Comparison of ENCODE assay signal across 1 cellular context in genomic region chr2:216545359-216545758, GRCh38.
TF ChIP-seq lines count a peak whose summit lies in the region.

No MANE protein-coding gene starts in this region.

TF ChIP-seq in K562, 482 proteins besides CTCF, POLR2A, EP300 and RAD21 (continued from another document and continues in another):
- TF ChIP-seq SMARCA4 (IDR thresholded peaks at IDR 0.05) (peak; percentile 56; the same call in 1 of the 2 replicates), ZNF639 (CRISPR knock-in tag; conservative IDR thresholded peaks at IDR 0.05 in 1 of 2, IDR thresholded peaks at IDR 0.05 in 1 of 2) (0 out of 4 replicates have a peak, but pooled peaks of 1 of the 2 experiments have one; percentile 12), DLX4 (CRISPR knock-in tag; IDR thresholded peaks at IDR 0.05) (no peak), ESRRA (IDR thresholded peaks at IDR 0.05; ENCODE audit: borderline replicate concordance, low read depth) (peak; percentile 75; the same call in 1 of the 2 replicates), ATF1 (CRISPR knock-in tag; IDR thresholded peaks at IDR 0.05) (no peak), ATF1 (tag; IDR thresholded peaks at IDR 0.05) (0 out of 2 replicates have a peak, but pooled peaks have one; percentile 47), TRIM24 (IDR thresholded peaks at IDR 0.05) (peak; percentile 13 to 53; a peak in 2 of 4 replicates), CTBP1 (IDR thresholded peaks at IDR 0.05; ENCODE audit: borderline replicate concordance) (peak; percentile 90), ETV5 (CRISPR knock-in tag; IDR thresholded peaks at IDR 0.05; ENCODE audit: low read depth) (peak; percentile 63; the same call in 1 of the 2 replicates), ZBTB12 (CRISPR knock-in tag; IDR thresholded peaks at IDR 0.05) (peak; percentile 58), MXD1 (CRISPR knock-in tag; IDR thresholded peaks at IDR 0.05; ENCODE audit: borderline replicate concordance, poor library complexity, severe bottlenecking) (no peak), ARHGAP35 (IDR thresholded peaks at IDR 0.05; ENCODE audit: partially characterized antibody) (no peak), MYC (IDR thresholded peaks at IDR 0.05; ENCODE audit: low read depth, low read length) (0 out of 2 replicates have a peak, but pooled peaks have one; percentile 15), MYC (CRISPR knock-in tag; IDR thresholded peaks at IDR 0.05; ENCODE audit: borderline replicate concordance, low read depth) (no peak), TAF7 (tag; IDR thresholded peaks at IDR 0.05) (no peak), CEBPG (CRISPR knock-in tag; IDR thresholded peaks at IDR 0.05) (peak; percentile 72; the same call in 1 of the 2 replicates), CEBPG (tag; conservative IDR thresholded peaks at IDR 0.05 in 1 of 2, IDR thresholded peaks at IDR 0.05 in 1 of 2) (peak; percentile 63 to 94; a peak in 3 of 4 replicates), ZBED1 (IDR thresholded peaks at IDR 0.05) (no peak), VEZF1 (CRISPR knock-in tag; IDR thresholded peaks at IDR 0.05) (peak; percentile 39; the same call in 1 of the 2 replicates), TOE1 (IDR thresholded peaks at IDR 0.05; ENCODE audit: borderline replicate concordance) (peak; percentile 37; the same call in 1 of the 2 replicates), TOE1 (CRISPR knock-in tag; IDR thresholded peaks at IDR 0.05; ENCODE audit: borderline replicate concordance, low read depth) (no peak), TAL1 (IDR thresholded peaks at IDR 0.05) (peak; percentile 18; the same call in 1 of the 2 replicates), THRB (CRISPR knock-in tag; conservative IDR thresholded peaks at IDR 0.05) (no peak), ATF7 (IDR thresholded peaks at IDR 0.05) (peak; percentile 37; the same call in 1 of the 2 replicates), ETV1 (tag; conservative IDR thresholded peaks at IDR 0.05; ENCODE audit: low read depth) (peak; percentile 72), ELF2 (CRISPR knock-in tag; IDR thresholded peaks at IDR 0.05) (no peak), SOX6 (IDR thresholded peaks at IDR 0.05) (peak; percentile 72; the same call in 1 of the 2 replicates), KDM2B (CRISPR knock-in tag; IDR thresholded peaks at IDR 0.05) (no peak), FOSL1 (tag; conservative IDR thresholded peaks at IDR 0.05) (peak; percentile 73), ZNF589 (CRISPR knock-in tag; IDR thresholded peaks at IDR 0.05; ENCODE audit: low read depth) (peak; percentile 90; the same call in 1 of the 2 replicates), ZNF175 (CRISPR knock-in tag; IDR thresholded peaks at IDR 0.05; ENCODE audit: low read depth) (peak; percentile 80), CSDE1 (IDR thresholded peaks at IDR 0.05) (no peak), RCOR1 (IDR thresholded peaks at IDR 0.05; ENCODE audit: borderline replicate concordance in 1 of 2, low read depth in 2 of 2, low read length in 2 of 2) (peak in 1 of 2 experiments; percentile 82; a peak in 2 of 4 replicates), ZNF696 (CRISPR knock-in tag; conservative IDR thresholded peaks at IDR 0.05) (no peak), TEAD4 (IDR thresholded peaks at IDR 0.05; ENCODE audit: low read length) (peak; percentile 37; the same call in 1 of the 2 replicates), TEAD4 (CRISPR knock-in tag; IDR thresholded peaks at IDR 0.05; ENCODE audit: borderline replicate concordance) (no peak), ZNF766 (CRISPR knock-in tag; conservative IDR thresholded peaks at IDR 0.05) (0 out of 2 replicates have a peak, but pooled peaks have one; percentile 28), JUND (IDR thresholded peaks at IDR 0.05; ENCODE audit: borderline replicate concordance, low read depth, low read length) (0 out of 2 replicates have a peak, but pooled peaks have one; percentile 23), JUND (tag; IDR thresholded peaks at IDR 0.05; ENCODE audit: borderline replicate concordance, low read depth, low read length) (no peak; the same call in 2 of the 3 replicates), ATF3 (IDR thresholded peaks at IDR 0.05) (peak; percentile 26; the same call in 1 of the 2 replicates), ATF3 (CRISPR knock-in tag; conservative IDR thresholded peaks at IDR 0.05) (no peak), GABPA (tag; conservative IDR thresholded peaks at IDR 0.05; ENCODE audit: low read depth) (peak; percentile 38; the same call in 1 of the 2 replicates), PREB (CRISPR knock-in tag; IDR thresholded peaks at IDR 0.05) (no peak), STAT5A (IDR thresholded peaks at IDR 0.05; ENCODE audit: borderline replicate concordance, low read length) (no peak), CEBPB (tag; IDR thresholded peaks at IDR 0.05) (peak; percentile 90), ZNF311 (CRISPR knock-in tag; IDR thresholded peaks at IDR 0.05) (no peak), BCLAF1 (IDR thresholded peaks at IDR 0.05; ENCODE audit: borderline replicate concordance in 1 of 2, control insufficient read depth in 1 of 2, low read depth in 2 of 2, low read length in 1 of 2) (no peak), RFX7 (CRISPR knock-in tag; IDR thresholded peaks at IDR 0.05) (no peak), SMARCE1 (IDR thresholded peaks at IDR 0.05) (peak; percentile 55; the same call in 1 of the 2 replicates), MAFK (IDR thresholded peaks at IDR 0.05; ENCODE audit: low read length) (no peak), ZKSCAN8 (CRISPR knock-in tag; IDR thresholded peaks at IDR 0.05) (peak; percentile 52; the same call in 1 of the 2 replicates), ZFP1 (CRISPR knock-in tag; IDR thresholded peaks at IDR 0.05) (no peak), TGIF2 (CRISPR knock-in tag; IDR thresholded peaks at IDR 0.05) (no peak), SP1 (CRISPR knock-in tag; IDR thresholded peaks at IDR 0.05) (peak; percentile 39; the same call in 1 of the 2 replicates), PBX2 (CRISPR knock-in tag; IDR thresholded peaks at IDR 0.05; ENCODE audit: low read depth) (no peak), PBX2 (tag; conservative IDR thresholded peaks at IDR 0.05; ENCODE audit: low read depth) (peak; percentile 57), SRSF9 (IDR thresholded peaks at IDR 0.05; ENCODE audit: borderline replicate concordance, low read depth, low read length) (no peak)
